10 cellular contexts compared by ENCODE assay signal in the genomic region with DNA sequence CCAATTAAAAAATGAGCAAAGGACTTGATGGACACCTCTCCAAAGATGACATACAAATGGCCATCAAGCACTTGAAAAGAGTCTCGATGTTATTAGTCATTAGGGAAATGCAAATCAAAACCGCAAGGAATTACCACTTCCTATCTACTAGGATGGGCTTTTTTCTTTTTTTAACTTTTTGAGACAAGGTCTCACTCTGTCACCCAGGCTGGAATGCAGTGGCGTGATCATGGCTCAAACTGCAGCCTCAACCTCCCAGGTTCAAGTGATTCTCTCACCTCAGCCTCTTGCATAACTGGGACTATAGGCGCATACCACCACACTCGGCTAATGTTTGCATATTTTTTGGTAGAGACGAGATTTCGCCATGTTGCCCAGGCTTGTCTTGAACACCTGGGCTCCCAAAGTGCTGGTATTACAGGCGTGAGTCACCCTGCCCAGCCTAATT.
A peak's percentile ranks its signal among the peaks of the same experiment; 100 is the strongest.
DNase-seq lines count a peak whose midpoint lies in the region; ATAC-seq lines count a peak whose summit lies in the region.
"Had no signal": no experiment of that assay in that cellular context is flagged by ENCODE, and none has a peak within 500 bp of the region (broad histone marks: within the 10 kb centered on the region; RNA-seq: fewer than 3 reads in every experiment).

No MANE protein-coding gene starts in this region.

- peaks cover 10% of the 10 kb centered on the region for H3K27me3 Mint-ChIP-seq in memory B cell

- H3K4me1 Mint-ChIP-seq in memory B cell: peaks cover 6% of the 10 kb centered on the region

- H3K27ac Mint-ChIP-seq in memory B cell: no peak overlapping the region

- DNase-seq in Kasumi-1 (lab: John Stamatoyannopoulos, UW) (peak; percentile 63 to 64), memory B cell (ENCODE audit: low spot score in 2 of 2) (no peak), AG20443 (ENCODE audit: low spot score) (no peak), T1000 (lab: John Stamatoyannopoulos, UW) (no peak), COR-L47 (lab: John Stamatoyannopoulos, UW) (no peak)
- DNase-seq: effector memory CD8-positive, alpha-beta T cell; GF-D8; NCI-H446 had no signal

- peak; percentile 71 for ATAC-seq in GM18870 (IDR thresholded peaks at IDR 0.05; ENCODE audit: unreplicated experiment)
- peak; percentile 71 for ATAC-seq in HG02759 (IDR thresholded peaks at IDR 0.05; ENCODE audit: unreplicated experiment)
- ATAC-seq in memory B cell (ENCODE audit: low read depth): peak; percentile 77
- ATAC-seq: effector memory CD8-positive, alpha-beta T cell had no signal

- H3K9me3 Mint-ChIP-seq in memory B cell: no peaks in the 10 kb centered on the region
- H3K9me3 Mint-ChIP-seq: effector memory CD8-positive, alpha-beta T cell had no signal

- H3K36me3 Mint-ChIP-seq in memory B cell: no peaks in the 10 kb centered on the region

- H3K4me3 Mint-ChIP-seq in memory B cell: peak overlapping the region; percentile 59
- H3K4me3 Mint-ChIP-seq: effector memory CD8-positive, alpha-beta T cell had no signal

Comparison
In these comparisons a context has a peak if more than half of its experiments do, and no peak if none do; other contexts are left out.
1. DNase-seq: peak in Kasumi-1 (2 of 2); none in memory B cell (0 of 2), AG20443 (single experiment), T1000 (single experiment) and COR-L47 (single experiment).
2. Peak in every context shown above with its lines, with median percentiles within 50 percentile points of each other: ATAC-seq.